16 cellular contexts compared by ENCODE assay signal in genomic region chr1:111216751-111217150, GRCh38. TPM values are rescaled to one million over a fixed set of nuclear protein-coding genes. Genes with fewer than 3 reads are reported as not detected.
A peak's percentile ranks its signal among the peaks of the same experiment; 100 is the strongest.
DNase-seq lines count a peak whose midpoint lies in the region; ATAC-seq, FAIRE-seq and TF ChIP-seq lines count a peak whose summit lies in the region.
"Had no signal": no experiment of that assay in that cellular context is flagged by ENCODE, and none has a peak within 500 bp of the region (broad histone marks: within the 10 kb centered on the region; RNA-seq: fewer than 3 reads in every experiment).

No MANE protein-coding gene starts in this region.

- no peaks in the 10 kb centered on the region for H3K36me3 ChIP-seq in Loucy (ENCODE audit: insufficient read depth, low read length)
- H3K36me3 ChIP-seq in small intestine (ENCODE audit: control insufficient read depth in 2 of 2, insufficient read depth in 2 of 2, low read length in 2 of 2), result no peaks in the 10 kb centered on the region
- H3K36me3 ChIP-seq: heart left ventricle, SJCRH30, upper lobe of left lung had no signal

- H3K27me3 Mint-ChIP-seq in T-helper 1 cell treated with Interleukin-12 subunit alpha and Interleukin-12 subunit beta and Interleukin-4 antibody, amounts not matched to agents 30 μg/mL and 1 μg/mL, for 36 hours (ENCODE audit: low read depth), result no peaks in the 10 kb centered on the region
- H3K27me3 Mint-ChIP-seq in activated naive CD8-positive, alpha-beta T cell treated with anti-CD3 and anti-CD28 coated beads, Interleukin-2, amount 10 ng/mL, durations not matched to agents 7 days and 5 days, result no peaks in the 10 kb centered on the region
- H3K27me3 Mint-ChIP-seq: progenitor cell of endocrine pancreas had no signal

- intact Hi-C loops in left colon (cut with DNase I, micrococcal nuclease), result no loop called here

- peak overlapping the region; percentile 53 to 90 for H3K27ac ChIP-seq in small intestine (ENCODE audit: low read depth in 1 of 2, low read length in 1 of 2)
- H3K27ac ChIP-seq: 22Rv1, SJCRH30 had no signal

- no peak overlapping the region for H2AFZ ChIP-seq in Loucy (ENCODE audit: low read length)

- peak overlapping the region; percentile 86 for H3K9ac ChIP-seq in Loucy (ENCODE audit: low read depth, low read length, poor library complexity, severe bottlenecking)

- H3K4me1 ChIP-seq in Loucy (ENCODE audit: insufficient read depth, low read length, poor library complexity, severe bottlenecking) (peaks cover 94% of the 10 kb centered on the region), small intestine (ENCODE audit: control insufficient read depth in 2 of 2, insufficient read depth in 1 of 2, low read depth in 1 of 2, low read length in 1 of 2) (no peaks in the 10 kb centered on the region)
- H3K4me1 ChIP-seq: SJCRH30 had no signal

- H3K27me3 ChIP-seq in Loucy (ENCODE audit: insufficient read depth, low read length, poor library complexity, severe bottlenecking), result no peaks in the 10 kb centered on the region
- H3K27me3 ChIP-seq in small intestine (ENCODE audit: control insufficient read depth in 2 of 2, insufficient read depth in 2 of 2, low read length in 2 of 2), result no peaks in the 10 kb centered on the region
- H3K27me3 ChIP-seq: heart left ventricle, SJCRH30, upper lobe of left lung had no signal

- no peaks in the 10 kb centered on the region for H3K9me2 ChIP-seq in Loucy (replicated peaks; ENCODE audit: low read depth, low read length)

- no peaks in the 10 kb centered on the region for H4K20me1 ChIP-seq in Loucy (ENCODE audit: insufficient read depth, low read length, poor library complexity, severe bottlenecking)

- TF ChIP-seq CTCF in Loucy (conservative IDR thresholded peaks at IDR 0.05; ENCODE audit: low read length), result no peak

- peaks cover 8% of the 10 kb centered on the region for H3K36me3 Mint-ChIP-seq in T-helper 1 cell treated with Interleukin-12 subunit alpha and Interleukin-12 subunit beta and Interleukin-4 antibody, amounts not matched to agents 30 μg/mL and 1 μg/mL, for 36 hours (ENCODE audit: low read depth)
- H3K36me3 Mint-ChIP-seq in activated naive CD8-positive, alpha-beta T cell treated with anti-CD3 and anti-CD28 coated beads, Interleukin-2, amount 10 ng/mL, durations not matched to agents 7 days and 5 days, result peaks cover 8% of the 10 kb centered on the region

- DNase-seq in T-helper 1 cell, result no peak
- DNase-seq in activated naive CD8-positive, alpha-beta T cell treated with anti-CD3 and anti-CD28 coated beads, Interleukin-2, amount 10 ng/mL, durations not matched to agents 7 days and 5 days, result no peak
- no peak for DNase-seq in small intestine
- no peak for DNase-seq in NCI-H524 treated with DMSO at 0.1 percent for 48 hours (lab: John Stamatoyannopoulos, UW)
- DNase-seq in midbrain (lab: John Stamatoyannopoulos, UW), result no peak
- no peak for DNase-seq in left colon
- DNase-seq: aorta, heart left ventricle, SJCRH30 had no signal

- H3K9me3 ChIP-seq in Loucy (ENCODE audit: insufficient read depth, low read depth, low read length) (no peaks in the 10 kb centered on the region), small intestine (ENCODE audit: control insufficient read depth, low read depth) (no peaks in the 10 kb centered on the region)
- H3K9me3 ChIP-seq: heart left ventricle, SJCRH30, upper lobe of left lung had no signal

- peaks cover 8% of the 10 kb centered on the region; the same call in 1 of the 2 replicates for H3K79me2 ChIP-seq in Loucy (ENCODE audit: insufficient read depth, low read length)

- peaks cover 4% of the 10 kb centered on the region for H3K9me3 Mint-ChIP-seq in T-helper 1 cell treated with Interleukin-12 subunit alpha and Interleukin-12 subunit beta and Interleukin-4 antibody, amounts not matched to agents 30 μg/mL and 1 μg/mL, for 36 hours
- no peaks in the 10 kb centered on the region for H3K9me3 Mint-ChIP-seq in activated naive CD8-positive, alpha-beta T cell treated with anti-CD3 and anti-CD28 coated beads, Interleukin-2, amount 10 ng/mL, durations not matched to agents 7 days and 5 days

- H3F3A ChIP-seq in Loucy (ENCODE audit: low read depth), result peaks cover 17% of the 10 kb centered on the region

- H3K27ac Mint-ChIP-seq in T-helper 1 cell treated with Interleukin-12 subunit alpha and Interleukin-12 subunit beta and Interleukin-4 antibody, amounts not matched to agents 30 μg/mL and 1 μg/mL, for 36 hours, result peak overlapping the region; percentile 89
- peak overlapping the region; percentile 89 for H3K27ac Mint-ChIP-seq in activated naive CD8-positive, alpha-beta T cell treated with anti-CD3 and anti-CD28 coated beads, Interleukin-2, amount 10 ng/mL, durations not matched to agents 7 days and 5 days
- H3K27ac Mint-ChIP-seq: progenitor cell of endocrine pancreas had no signal

- H3K4me1 Mint-ChIP-seq in T-helper 1 cell treated with Interleukin-12 subunit alpha and Interleukin-12 subunit beta and Interleukin-4 antibody, amounts not matched to agents 30 μg/mL and 1 μg/mL, for 36 hours (ENCODE audit: low read depth), result peaks cover 90% of the 10 kb centered on the region
- H3K4me1 Mint-ChIP-seq in activated naive CD8-positive, alpha-beta T cell treated with anti-CD3 and anti-CD28 coated beads, Interleukin-2, amount 10 ng/mL, durations not matched to agents 7 days and 5 days, result peaks cover 87% of the 10 kb centered on the region

- peak overlapping the region; percentile 60 for H3K4me3 ChIP-seq in Loucy (ENCODE audit: low read length, poor library complexity, severe bottlenecking)
- H3K4me3 ChIP-seq in small intestine (ENCODE audit: low read depth in 1 of 2, low read length in 2 of 2), result no peak overlapping the region
- H3K4me3 ChIP-seq: heart left ventricle, SJCRH30, upper lobe of left lung had no signal

- ATAC-seq in activated naive CD8-positive, alpha-beta T cell treated with anti-CD3 and anti-CD28 coated beads, Interleukin-2, amount 10 ng/mL, durations not matched to agents 7 days and 5 days (ENCODE audit: low read depth), result no peak
- no peak for ATAC-seq in left colon

- 74 to 84% (median 76%) methylated on average over 5 of the region's 5 CpGs for WGBS in small intestine, 3 donors

- peak overlapping the region; percentile 59 for H3K4me3 Mint-ChIP-seq in T-helper 1 cell treated with Interleukin-12 subunit alpha and Interleukin-12 subunit beta and Interleukin-4 antibody, amounts not matched to agents 30 μg/mL and 1 μg/mL, for 36 hours
- H3K4me3 Mint-ChIP-seq in activated naive CD8-positive, alpha-beta T cell treated with anti-CD3 and anti-CD28 coated beads, Interleukin-2, amount 10 ng/mL, durations not matched to agents 7 days and 5 days, result peak overlapping the region; percentile 84

- FAIRE-seq in small intestine (lab: Jason Lieb, UNC), result no peak
- FAIRE-seq: colon, G401.6 had no signal

- POLR2A ChIA-PET in activated naive CD8-positive, alpha-beta T cell treated with anti-CD3 and anti-CD28 coated beads, Interleukin-2, amount 10 ng/mL, durations not matched to agents 7 days and 5 days (lab: Charles Lee), result interaction anchor here (0.6 to 12.1 kb wide), 5 partner anchors 9 to 129 kb away, joined by 3 to 948 read pairs (median 10); partner anchors contain the start of genes CHI3L2 and DENND2D

- H3K4me2 ChIP-seq in Loucy (ENCODE audit: low read depth, low read length, poor library complexity, severe bottlenecking), result peak overlapping the region; percentile 75

RNA-seq across cellular contexts. Expression of gene CHI3L2, which starts 10.8 kb away (rescaled TPM):
- total RNA-seq in activated naive CD8-positive, alpha-beta T cell treated with anti-CD3 and anti-CD28 coated beads, Interleukin-2, amount 10 ng/mL, durations not matched to agents 7 days and 5 days, result 10 to 100 TPM; 30.5 to 33.9 TPM
- polyA plus RNA-seq in small intestine, result 1 to 10 TPM; 1.1 to 4.7 (median 1.9) TPM
- total RNA-seq in left colon, result 1 to 10 TPM in 1 of 2 donors, under 1 TPM in 1; 0.40 to 1.2 TPM
- total RNA-seq: progenitor cell of endocrine pancreas had no signal

RNA-seq across cellular contexts. Expression of gene DENND2D, which starts 16.3 kb away (rescaled TPM):
- 100 to 1,000 TPM; 293 to 299 TPM for total RNA-seq in activated naive CD8-positive, alpha-beta T cell treated with anti-CD3 and anti-CD28 coated beads, Interleukin-2, amount 10 ng/mL, durations not matched to agents 7 days and 5 days
- 10 to 100 TPM; 31.3 to 54.6 (median 36.7) TPM for polyA plus RNA-seq in small intestine
- total RNA-seq in left colon, result 10 to 100 TPM; 54.1 to 63.5 TPM
- total RNA-seq: SJCRH30 had no signal

Comparison
In these comparisons a context has a peak if more than half of its experiments do, and no peak if none do; other contexts are left out.
1. RNA of gene CHI3L2, which starts 10.8 kb away (total RNA-seq): 30.5 to 33.9 TPM in activated naive CD8-positive, alpha-beta T cell treated with anti-CD3 and anti-CD28 coated beads, Interleukin-2, amount 10 ng/mL, durations not matched to agents 7 days and 5 days; 0.40 to 1.2 TPM in left colon; every median in the first group is over 10 times any median in the second.
2. RNA of gene DENND2D, which starts 16.3 kb away (total RNA-seq): 293 to 299 TPM in activated naive CD8-positive, alpha-beta T cell treated with anti-CD3 and anti-CD28 coated beads, Interleukin-2, amount 10 ng/mL, durations not matched to agents 7 days and 5 days; 54.1 to 63.5 TPM in left colon; every median in the first group is over 4 times any median in the second.